In genomic region chr16:73063284-73063733, GRCh38 we compare ENCODE assay signal across 12 cellular contexts. TPM values are rescaled to one million over a fixed set of nuclear protein-coding genes. Genes with fewer than 3 reads are reported as not detected.
DNase-seq lines count a peak whose midpoint lies in the region; ATAC-seq and TF ChIP-seq lines count a peak whose summit lies in the region.
"Had no signal": no experiment of that assay in that cellular context is flagged by ENCODE, and none has a peak within 500 bp of the region (broad histone marks: within the 10 kb centered on the region; RNA-seq: fewer than 3 reads in every experiment).

No MANE protein-coding gene starts in this region.

- H3K27ac ChIP-seq in ascending aorta: peak overlapping the region; percentile 98 to 99

- H3K4me1 ChIP-seq in BE2C (peaks cover 6% of the 10 kb centered on the region), ascending aorta (peaks cover 16 to 37% of the 10 kb centered on the region in 2 donors), iPS-15b (ENCODE audit: control insufficient read depth, insufficient read depth, low read length) (peaks cover 26% of the 10 kb centered on the region)

- ATAC-seq in sciatic nerve (no peak), HG02852 (IDR thresholded peaks at IDR 0.05; ENCODE audit: unreplicated experiment) (no peak)
- ATAC-seq: T-helper 17 cell had no signal

- H3K4me3 ChIP-seq in BE2C (ENCODE audit: low read depth, low read length): peak overlapping the region; percentile 69
- H3K4me3 ChIP-seq in ascending aorta: peak overlapping the region; percentile 47 to 88
- H3K4me3 ChIP-seq in iPS-15b (ENCODE audit: low read depth, low read length): peak overlapping the region; percentile 27

- TF ChIP-seq CTCF in BE2C (IDR thresholded peaks at IDR 0.05; ENCODE audit: low read depth, low read length) (no peak), ascending aorta (IDR thresholded peaks at IDR 0.05) (no peak)

- H3K27me3 ChIP-seq in BE2C: no peaks in the 10 kb centered on the region
- H3K27me3 ChIP-seq in ascending aorta: no peaks in the 10 kb centered on the region
- peaks cover 91% of the 10 kb centered on the region for H3K27me3 ChIP-seq in iPS-15b (ENCODE audit: control insufficient read depth, insufficient read depth, low read length)

- H3K36me3 ChIP-seq in BE2C (no peaks in the 10 kb centered on the region), ascending aorta (no peaks in the 10 kb centered on the region), iPS-15b (ENCODE audit: control insufficient read depth, insufficient read depth, low read length) (no peaks in the 10 kb centered on the region)

- H3K9ac ChIP-seq in iPS-15b (ENCODE audit: low read depth, low read length): no peak overlapping the region

- DNase-seq in BE2C (no peak), ascending aorta (ENCODE audit: low spot score in 2 of 2) (no peak), sciatic nerve (ENCODE audit: low spot score) (peak; percentile 59), glomerular visceral epithelial cell (ENCODE audit: extremely low spot score) (no peak), NCI-H748 treated with DMSO at 0.1 percent for 48 hours (lab: John Stamatoyannopoulos, UW) (no peak), NCI-H774 (lab: John Stamatoyannopoulos, UW) (no peak)
- DNase-seq: MM.1S, natural killer cell, NCI-H446, T-helper 17 cell had no signal

- H3K9me3 ChIP-seq in BE2C: no peaks in the 10 kb centered on the region
- no peaks in the 10 kb centered on the region for H3K9me3 ChIP-seq in ascending aorta
- H3K9me3 ChIP-seq in iPS-15b (ENCODE audit: control insufficient read depth, insufficient read depth, low read length): no peaks in the 10 kb centered on the region

- intact Hi-C loops in ascending aorta (cut with DNase I) (no loop called here), sciatic nerve (cut with DNase I) (no loop called here)

RNA-seq across cellular contexts. Expression of gene ZFHX3, which starts 15.4 kb away (rescaled TPM):
- 14.5 TPM for polyA plus RNA-seq in BE2C (2012; ENCODE audit: insufficient read depth, insufficient read length, low read depth)
- total RNA-seq in ascending aorta (34.8 TPM), sciatic nerve (44.6 TPM)
